In the genomic region with DNA sequence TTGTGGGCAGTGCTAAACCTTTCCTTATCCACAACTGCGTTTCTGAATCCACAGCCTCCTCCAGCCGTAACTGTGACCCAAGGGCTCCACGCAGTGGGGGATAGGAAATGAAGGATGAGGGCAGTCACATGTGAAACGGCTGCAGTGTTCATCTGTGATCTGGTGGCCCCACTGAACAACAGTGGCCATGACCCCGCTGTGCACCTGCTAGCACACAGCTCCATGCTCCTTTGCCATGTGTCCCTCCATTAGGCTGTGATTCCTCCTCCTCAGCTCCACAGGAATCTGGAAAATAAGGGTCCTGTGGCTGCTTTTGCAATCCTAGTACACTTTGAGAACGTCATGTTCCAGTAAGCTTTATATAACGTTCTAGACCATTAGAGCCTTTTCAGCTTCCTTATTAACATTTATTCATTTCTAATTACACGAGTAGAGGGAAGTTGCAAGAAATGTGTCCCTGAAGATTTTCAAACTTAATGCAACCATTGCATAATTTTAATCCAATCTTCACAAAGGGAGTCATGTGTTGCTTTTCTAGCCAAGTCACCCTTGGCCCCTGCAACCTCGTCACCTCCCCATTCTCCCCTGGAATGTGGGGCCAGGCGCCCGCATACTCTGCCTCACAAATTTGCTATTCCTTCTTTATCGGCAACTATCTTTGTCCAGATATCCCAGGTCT, we compare ENCODE assay signal across 9 cellular contexts. TPM values are rescaled to one million over a fixed set of nuclear protein-coding genes. Genes with fewer than 3 reads are reported as not detected.
DNase-seq lines count a peak whose midpoint lies in the region; ATAC-seq and TF ChIP-seq lines count a peak whose summit lies in the region.
"Had no signal": no experiment of that assay in that cellular context is flagged by ENCODE, and none has a peak within 500 bp of the region (broad histone marks: within the 10 kb centered on the region; RNA-seq: fewer than 3 reads in every experiment).

No MANE protein-coding gene starts in this region.

- no peaks in the 10 kb centered on the region for H3K4me1 Mint-ChIP-seq in immature natural killer cell

- DNase-seq in LNCaP clone FGC (ENCODE audit: low read depth): no peak
- peak in 51 of 58 donors; percentile 24 to 86 (median 61) for DNase-seq in anterior cingulate cortex (lab: John Stamatoyannopoulos, UW)
- DNase-seq in iPS-NIHi7 (ENCODE audit: extremely low spot score): peak; percentile 28
- DNase-seq in superior temporal gyrus (ENCODE audit: extremely low spot score): peak; percentile 93
- DNase-seq in immature natural killer cell: no peak

- ATAC-seq in HG02798 (IDR thresholded peaks at IDR 0.05; ENCODE audit: poor library complexity, unreplicated experiment) (no peak), HG02973 (IDR thresholded peaks at IDR 0.05; ENCODE audit: unreplicated experiment) (no peak)
- no peak for ATAC-seq in activated CD4-positive, CD25-positive, alpha-beta regulatory T cell treated with anti-CD3 and anti-CD28 coated beads, Interleukin-2, amount 50 U/mL, for 24 hours

- H3K36me3 Mint-ChIP-seq in immature natural killer cell: no peaks in the 10 kb centered on the region

- no peak overlapping the region for H3K27ac Mint-ChIP-seq in immature natural killer cell
- H3K27ac Mint-ChIP-seq: activated naive CD4-positive, alpha-beta T cell treated with anti-CD3 and anti-CD28 coated beads, Interleukin-2, amount 50 U/mL, for 24 hours had no signal

- TF ChIP-seq CTCF in LNCaP clone FGC (IDR thresholded peaks at IDR 0.05; ENCODE audit: control insufficient read depth, extremely low read depth, insufficient read depth): peak; percentile 25; the same call in 1 of the 2 replicates

- H3K4me3 ChIP-seq in LNCaP clone FGC (ENCODE audit: low read depth, low read length): no peak overlapping the region

- H3K27me3 Mint-ChIP-seq in immature natural killer cell (ENCODE audit: low read depth in 3 of 3): peaks cover 7 to 28% (median 9%) of the 10 kb centered on the region in 3 donors

- no peak overlapping the region for H3K4me3 Mint-ChIP-seq in immature natural killer cell
- H3K4me3 Mint-ChIP-seq: activated naive CD4-positive, alpha-beta T cell treated with anti-CD3 and anti-CD28 coated beads, Interleukin-2, amount 50 U/mL, for 24 hours had no signal

- H3K9me3 Mint-ChIP-seq in immature natural killer cell: peaks cover 0 to 2% (median 0%) of the 10 kb centered on the region in 6 donors
- H3K9me3 Mint-ChIP-seq: activated naive CD4-positive, alpha-beta T cell treated with anti-CD3 and anti-CD28 coated beads, Interleukin-2, amount 50 U/mL, for 24 hours had no signal

RNA-seq across cellular contexts. Expression of a gene that starts 7.1 kb away (rescaled TPM):
- polyA plus RNA-seq in immature natural killer cell: 10 to 100 TPM; 14.4 to 18.4 (median 14.6) TPM

Comparison
In these comparisons a context has a peak if more than half of its experiments do, and no peak if none do; other contexts are left out.
1. DNase-seq: peak in anterior cingulate cortex (51 of 58), iPS-NIHi7 (single experiment) and superior temporal gyrus (single experiment); none in LNCaP clone FGC (single experiment) and immature natural killer cell (0 of 3).